3 cellular contexts compared by ENCODE assay signal in the genomic region with DNA sequence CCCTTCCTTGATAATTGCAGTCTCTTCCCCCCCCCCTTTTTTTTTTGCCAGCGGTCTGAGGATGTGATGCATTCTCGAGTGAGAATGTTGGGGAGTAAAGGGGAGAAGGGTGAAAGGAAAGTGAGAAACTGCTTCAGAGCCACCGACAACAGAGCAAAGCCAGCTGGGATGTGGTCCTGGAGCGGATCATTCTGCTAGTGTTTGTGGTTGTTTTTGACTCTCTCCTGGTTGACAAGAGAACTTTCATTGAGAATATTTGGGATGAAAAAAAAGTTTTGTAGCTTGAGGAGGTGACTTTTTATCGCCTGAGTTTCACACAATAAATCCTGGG.
TF ChIP-seq lines count a peak whose summit lies in the region.

No MANE protein-coding gene starts in this region.

TF ChIP-seq in A549, 52 proteins besides CTCF, POLR2A, EP300 and RAD21:
- no peak for TF ChIP-seq PHF8 (IDR thresholded peaks at IDR 0.05; ENCODE audit: borderline replicate concordance, low read depth)
- TF ChIP-seq CHD2 (IDR thresholded peaks at IDR 0.05; ENCODE audit: low read length, partially characterized antibody): no peak
- no peak for TF ChIP-seq CEBPB (IDR thresholded peaks at IDR 0.05)
- no peak for TF ChIP-seq FOSL2 (IDR thresholded peaks at IDR 0.05)
- no peak for TF ChIP-seq FOSL2 (CRISPR knock-in tag; IDR thresholded peaks at IDR 0.05)
- no peak for TF ChIP-seq SREBF2 (IDR thresholded peaks at IDR 0.05)
- TF ChIP-seq EHF (CRISPR knock-in tag; IDR thresholded peaks at IDR 0.05): no peak
- TF ChIP-seq, protein P1, sequence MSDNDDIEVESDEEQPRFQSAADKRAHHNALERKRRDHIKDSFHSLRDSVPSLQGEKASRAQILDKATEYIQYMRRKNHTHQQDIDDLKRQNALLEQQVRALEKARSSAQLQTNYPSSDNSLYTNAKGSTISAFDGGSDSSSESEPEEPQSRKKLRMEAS (IDR thresholded peaks at IDR 0.05): no peak
TF ChIP-seq in A549: peak in this region for 0.

TF ChIP-seq in HCT116, 20 proteins besides CTCF, POLR2A, EP300 and RAD21:
- TF ChIP-seq FOSL1 (IDR thresholded peaks at IDR 0.05; ENCODE audit: low read depth) (no peak), EZH2 (IDR thresholded peaks at IDR 0.05) (no peak), EZH2phosphoT487 (IDR thresholded peaks at IDR 0.05; ENCODE audit: borderline replicate concordance) (no peak), SRF (IDR thresholded peaks at IDR 0.05; ENCODE audit: low read depth) (no peak)

TF ChIP-seq in K562, 482 proteins besides CTCF, POLR2A, EP300 and RAD21:
- TF ChIP-seq PCBP1 (IDR thresholded peaks at IDR 0.05; ENCODE audit: low read depth, low read length, poor library complexity, severe bottlenecking) (no peak), SIN3A (IDR thresholded peaks at IDR 0.05; ENCODE audit: borderline replicate concordance in 2 of 2, control insufficient read depth in 1 of 2, low read depth in 2 of 2, low read length in 2 of 2) (0 out of 4 replicates have a peak, but pooled peaks of 1 of the 2 experiments have one; percentile 12)
